Comparison of ENCODE assay signal across 1 cellular context in the genomic region with DNA sequence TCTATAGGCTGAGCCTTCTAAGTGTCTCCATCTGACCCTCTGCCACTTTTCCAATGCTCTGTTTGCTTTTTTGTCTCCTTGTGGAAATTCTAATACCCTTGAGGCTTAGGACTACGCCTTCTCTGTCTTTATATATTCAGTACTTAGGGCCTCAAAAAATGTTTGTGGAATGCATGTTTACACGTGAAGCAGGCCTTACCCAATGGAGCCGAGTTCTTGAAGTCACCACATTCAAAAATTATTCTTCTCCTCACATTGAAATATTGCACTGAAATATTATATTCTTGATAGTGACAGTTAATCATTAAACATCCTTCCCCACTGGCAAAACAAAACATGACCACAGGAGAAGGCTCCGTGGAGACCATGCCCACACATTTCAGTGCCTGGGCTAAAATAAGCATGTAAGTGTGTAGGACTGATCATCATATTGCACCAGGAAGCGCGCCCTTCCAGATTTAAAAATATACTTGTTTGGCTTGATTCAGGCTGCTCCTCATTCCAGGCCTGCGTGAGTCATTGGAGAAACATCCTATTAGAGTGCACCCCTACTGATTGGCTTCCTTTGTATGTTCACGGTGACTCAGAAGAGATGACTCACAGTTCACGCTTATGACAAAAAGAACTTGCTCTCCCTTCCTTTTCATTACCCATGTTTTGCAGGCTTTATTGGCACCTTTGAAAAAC.
TF ChIP-seq lines count a peak whose summit lies in the region.

No MANE protein-coding gene starts in this region.

TF ChIP-seq in HepG2, 621 proteins besides CTCF, POLR2A, EP300 and RAD21 (continued from another document):
- TF ChIP-seq, protein P1, sequence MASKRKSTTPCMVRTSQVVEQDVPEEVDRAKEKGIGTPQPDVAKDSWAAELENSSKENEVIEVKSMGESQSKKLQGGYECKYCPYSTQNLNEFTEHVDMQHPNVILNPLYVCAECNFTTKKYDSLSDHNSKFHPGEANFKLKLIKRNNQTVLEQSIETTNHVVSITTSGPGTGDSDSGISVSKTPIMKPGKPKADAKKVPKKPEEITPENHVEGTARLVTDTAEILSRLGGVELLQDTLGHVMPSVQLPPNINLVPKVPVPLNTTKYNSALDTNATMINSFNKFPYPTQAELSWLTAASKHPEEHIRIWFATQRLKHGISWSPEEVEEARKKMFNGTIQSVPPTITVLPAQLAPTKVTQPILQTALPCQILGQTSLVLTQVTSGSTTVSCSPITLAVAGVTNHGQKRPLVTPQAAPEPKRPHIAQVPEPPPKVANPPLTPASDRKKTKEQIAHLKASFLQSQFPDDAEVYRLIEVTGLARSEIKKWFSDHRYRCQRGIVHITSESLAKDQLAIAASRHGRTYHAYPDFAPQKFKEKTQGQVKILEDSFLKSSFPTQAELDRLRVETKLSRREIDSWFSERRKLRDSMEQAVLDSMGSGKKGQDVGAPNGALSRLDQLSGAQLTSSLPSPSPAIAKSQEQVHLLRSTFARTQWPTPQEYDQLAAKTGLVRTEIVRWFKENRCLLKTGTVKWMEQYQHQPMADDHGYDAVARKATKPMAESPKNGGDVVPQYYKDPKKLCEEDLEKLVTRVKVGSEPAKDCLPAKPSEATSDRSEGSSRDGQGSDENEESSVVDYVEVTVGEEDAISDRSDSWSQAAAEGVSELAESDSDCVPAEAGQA (IDR thresholded peaks at IDR 0.05; ENCODE audit: low read depth): no peak
- TF ChIP-seq, protein P1 (CRISPR knock-in tag; IDR thresholded peaks at IDR 0.05; ENCODE audit: borderline replicate concordance): no peak
- TF ChIP-seq ZNF839 (CRISPR knock-in tag; IDR thresholded peaks at IDR 0.05; ENCODE audit: borderline replicate concordance) (no peak), MEF2D (CRISPR knock-in tag; IDR thresholded peaks at IDR 0.05) (peak; percentile 81), CREM (IDR thresholded peaks at IDR 0.05) (peak; percentile 53), CREM (CRISPR knock-in tag; IDR thresholded peaks at IDR 0.05) (no peak), ZBTB1 (CRISPR knock-in tag; IDR thresholded peaks at IDR 0.05; ENCODE audit: borderline replicate concordance) (no peak), ZNF460 (CRISPR knock-in tag; IDR thresholded peaks at IDR 0.05; ENCODE audit: borderline replicate concordance) (no peak), RFXAP (CRISPR knock-in tag; IDR thresholded peaks at IDR 0.05; ENCODE audit: borderline replicate concordance) (no peak), YEATS2 (CRISPR knock-in tag; IDR thresholded peaks at IDR 0.05; ENCODE audit: borderline replicate concordance) (no peak), RXRB (CRISPR knock-in tag; IDR thresholded peaks at IDR 0.05; ENCODE audit: borderline replicate concordance) (peak; percentile 68; the same call in 1 of the 2 replicates), SMAD1 (CRISPR knock-in tag; IDR thresholded peaks at IDR 0.05; ENCODE audit: borderline replicate concordance, low read depth) (no peak), BORCS8-MEF2B (CRISPR knock-in tag; IDR thresholded peaks at IDR 0.05) (no peak), HOXA7 (CRISPR knock-in tag; IDR thresholded peaks at IDR 0.05) (no peak), FOXC1 (CRISPR knock-in tag; IDR thresholded peaks at IDR 0.05; ENCODE audit: borderline replicate concordance) (no peak), YY1 (IDR thresholded peaks at IDR 0.05; ENCODE audit: insufficient read depth, insufficient replicate concordance, low read depth, low read length) (no peak), ZNF841 (CRISPR knock-in tag; IDR thresholded peaks at IDR 0.05; ENCODE audit: borderline replicate concordance) (no peak), ZKSCAN8 (CRISPR knock-in tag; IDR thresholded peaks at IDR 0.05; ENCODE audit: borderline replicate concordance) (0 out of 2 replicates have a peak, but pooled peaks have one; percentile 19), SNAPC2 (CRISPR knock-in tag; IDR thresholded peaks at IDR 0.05) (no peak), U2AF1 (optimal IDR thresholded peaks at IDR 0.05; ENCODE audit: low read depth, low read length) (no peak), ZNF749 (CRISPR knock-in tag; IDR thresholded peaks at IDR 0.05; ENCODE audit: borderline replicate concordance) (no peak)
- TF ChIP-seq, protein P2, sequence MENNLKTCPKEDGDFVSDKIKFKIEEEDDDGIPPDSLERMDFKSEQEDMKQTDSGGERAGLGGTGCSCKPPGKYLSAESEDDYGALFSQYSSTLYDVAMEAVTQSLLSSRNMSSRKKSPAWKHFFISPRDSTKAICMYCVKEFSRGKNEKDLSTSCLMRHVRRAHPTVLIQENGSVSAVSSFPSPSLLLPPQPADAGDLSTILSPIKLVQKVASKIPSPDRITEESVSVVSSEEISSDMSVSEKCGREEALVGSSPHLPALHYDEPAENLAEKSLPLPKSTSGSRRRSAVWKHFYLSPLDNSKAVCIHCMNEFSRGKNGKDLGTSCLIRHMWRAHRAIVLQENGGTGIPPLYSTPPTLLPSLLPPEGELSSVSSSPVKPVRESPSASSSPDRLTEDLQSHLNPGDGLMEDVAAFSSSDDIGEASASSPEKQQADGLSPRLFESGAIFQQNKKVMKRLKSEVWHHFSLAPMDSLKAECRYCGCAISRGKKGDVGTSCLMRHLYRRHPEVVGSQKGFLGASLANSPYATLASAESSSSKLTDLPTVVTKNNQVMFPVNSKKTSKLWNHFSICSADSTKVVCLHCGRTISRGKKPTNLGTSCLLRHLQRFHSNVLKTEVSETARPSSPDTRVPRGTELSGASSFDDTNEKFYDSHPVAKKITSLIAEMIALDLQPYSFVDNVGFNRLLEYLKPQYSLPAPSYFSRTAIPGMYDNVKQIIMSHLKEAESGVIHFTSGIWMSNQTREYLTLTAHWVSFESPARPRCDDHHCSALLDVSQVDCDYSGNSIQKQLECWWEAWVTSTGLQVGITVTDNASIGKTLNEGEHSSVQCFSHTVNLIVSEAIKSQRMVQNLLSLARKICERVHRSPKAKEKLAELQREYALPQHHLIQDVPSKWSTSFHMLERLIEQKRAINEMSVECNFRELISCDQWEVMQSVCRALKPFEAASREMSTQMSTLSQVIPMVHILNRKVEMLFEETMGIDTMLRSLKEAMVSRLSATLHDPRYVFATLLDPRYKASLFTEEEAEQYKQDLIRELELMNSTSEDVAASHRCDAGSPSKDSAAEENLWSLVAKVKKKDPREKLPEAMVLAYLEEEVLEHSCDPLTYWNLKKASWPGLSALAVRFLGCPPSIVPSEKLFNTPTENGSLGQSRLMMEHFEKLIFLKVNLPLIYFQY (CRISPR knock-in tag; IDR thresholded peaks at IDR 0.05; ENCODE audit: borderline replicate concordance): no peak
- TF ChIP-seq, protein P3, sequence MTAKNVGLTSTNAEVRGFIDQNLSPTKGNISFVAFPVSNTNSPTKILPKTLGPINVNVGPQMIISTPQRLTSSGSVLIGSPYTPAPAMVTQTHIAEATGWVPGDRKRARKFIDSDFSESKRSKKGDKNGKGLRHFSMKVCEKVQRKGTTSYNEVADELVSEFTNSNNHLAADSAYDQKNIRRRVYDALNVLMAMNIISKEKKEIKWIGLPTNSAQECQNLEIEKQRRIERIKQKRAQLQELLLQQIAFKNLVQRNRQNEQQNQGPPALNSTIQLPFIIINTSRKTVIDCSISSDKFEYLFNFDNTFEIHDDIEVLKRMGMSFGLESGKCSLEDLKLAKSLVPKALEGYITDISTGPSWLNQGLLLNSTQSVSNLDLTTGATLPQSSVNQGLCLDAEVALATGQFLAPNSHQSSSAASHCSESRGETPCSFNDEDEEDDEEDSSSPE (CRISPR knock-in tag; IDR thresholded peaks at IDR 0.05): peak; percentile 50
